1 cellular context compared by ENCODE assay signal in the genomic region with DNA sequence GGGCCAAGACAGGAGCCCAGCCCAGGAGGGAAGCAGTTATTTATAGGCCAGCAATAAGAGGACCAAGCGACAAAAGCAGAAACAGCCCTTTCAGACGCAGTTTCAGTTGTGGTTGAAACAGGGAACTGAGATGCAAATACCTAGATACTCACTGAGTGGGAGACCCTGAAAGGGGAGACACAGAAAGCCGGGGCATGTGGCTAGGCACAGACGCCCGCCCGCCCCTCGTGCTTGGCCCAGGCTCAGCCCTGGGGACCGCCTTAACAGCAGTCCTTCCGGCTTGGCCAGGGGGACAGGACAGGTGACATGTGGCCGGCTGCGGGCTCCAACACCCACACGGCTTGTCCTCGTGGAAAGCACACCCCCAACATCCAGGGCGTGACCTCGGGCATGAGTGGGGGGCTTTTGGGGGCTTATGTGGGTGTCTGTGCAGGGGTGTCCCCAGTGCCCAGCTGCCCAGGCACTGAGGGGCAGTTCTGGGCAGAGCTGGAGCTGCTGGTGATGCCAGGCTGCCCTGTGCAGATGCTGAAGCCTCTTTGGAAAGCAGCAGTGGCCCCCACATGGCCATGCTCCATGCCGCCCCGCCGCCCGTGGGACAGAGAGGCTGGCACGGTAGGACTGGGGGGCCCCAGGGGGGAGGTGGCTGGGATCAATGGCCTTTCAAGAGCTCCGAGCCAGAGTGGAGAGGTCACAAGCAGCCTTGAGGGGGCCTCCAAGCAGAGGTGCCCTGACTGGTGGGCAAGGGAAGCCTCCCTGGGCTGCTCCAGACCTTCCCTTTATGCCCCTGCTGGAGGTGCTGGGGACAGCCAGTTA.
TF ChIP-seq lines count a peak whose summit lies in the region.

No MANE protein-coding gene starts in this region.

TF ChIP-seq in GM12878, 131 proteins besides CTCF, POLR2A, EP300 and RAD21 (continued from another document and continues in another):
- TF ChIP-seq, protein P1, sequence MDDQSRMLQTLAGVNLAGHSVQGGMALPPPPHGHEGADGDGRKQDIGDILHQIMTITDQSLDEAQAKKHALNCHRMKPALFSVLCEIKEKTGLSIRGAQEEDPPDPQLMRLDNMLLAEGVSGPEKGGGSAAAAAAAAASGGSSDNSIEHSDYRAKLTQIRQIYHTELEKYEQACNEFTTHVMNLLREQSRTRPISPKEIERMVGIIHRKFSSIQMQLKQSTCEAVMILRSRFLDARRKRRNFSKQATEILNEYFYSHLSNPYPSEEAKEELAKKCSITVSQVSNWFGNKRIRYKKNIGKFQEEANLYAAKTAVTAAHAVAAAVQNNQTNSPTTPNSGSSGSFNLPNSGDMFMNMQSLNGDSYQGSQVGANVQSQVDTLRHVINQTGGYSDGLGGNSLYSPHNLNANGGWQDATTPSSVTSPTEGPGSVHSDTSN (IDR thresholded peaks at IDR 0.05; ENCODE audit: insufficient replicate concordance, low read depth, low read length): no peak
- TF ChIP-seq, protein P2, sequence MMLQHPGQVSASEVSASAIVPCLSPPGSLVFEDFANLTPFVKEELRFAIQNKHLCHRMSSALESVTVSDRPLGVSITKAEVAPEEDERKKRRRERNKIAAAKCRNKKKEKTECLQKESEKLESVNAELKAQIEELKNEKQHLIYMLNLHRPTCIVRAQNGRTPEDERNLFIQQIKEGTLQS (IDR thresholded peaks at IDR 0.05; ENCODE audit: borderline replicate concordance, extremely low read depth, low read depth, low read length): no peak
- TF ChIP-seq MEF2A (IDR thresholded peaks at IDR 0.05; ENCODE audit: insufficient read depth, low read depth, low read length) (peak; percentile 98), NFYA (IDR thresholded peaks at IDR 0.05; ENCODE audit: borderline replicate concordance, low read depth, low read length) (no peak), GATAD2B (conservative IDR thresholded peaks at IDR 0.05; ENCODE audit: low read depth) (peak; percentile 75), BRCA1 (IDR thresholded peaks at IDR 0.05; ENCODE audit: low read depth, low read length) (no peak), RCOR1 (conservative IDR thresholded peaks at IDR 0.05; ENCODE audit: low read depth, low read length) (0 out of 2 replicates have a peak, but pooled peaks have one; percentile 28), POU2F2 (IDR thresholded peaks at IDR 0.05; ENCODE audit: borderline replicate concordance, low read depth, low read length) (peak; percentile 99), CREM (IDR thresholded peaks at IDR 0.05; ENCODE audit: low read depth) (peak; percentile 84), SIX5 (IDR thresholded peaks at IDR 0.05; ENCODE audit: low read depth, low read length, severe bottlenecking) (no peak), CREB1 (IDR thresholded peaks at IDR 0.05; ENCODE audit: low read depth) (peak; percentile 44; the same call in 1 of the 2 replicates), MYC (IDR thresholded peaks at IDR 0.05; ENCODE audit: insufficient read depth, insufficient read length, insufficient replicate concordance, low read length, severe bottlenecking) (no peak), GABPA (IDR thresholded peaks at IDR 0.05; ENCODE audit: low read depth) (no peak), RELA (IDR thresholded peaks at IDR 0.05; ENCODE audit: borderline replicate concordance, partially characterized antibody) (no peak), ATF7 (IDR thresholded peaks at IDR 0.05; ENCODE audit: low read depth) (peak; percentile 82), SREBF1 (IDR thresholded peaks at IDR 0.05; ENCODE audit: low read length) (no peak), MXI1 (IDR thresholded peaks at IDR 0.05; ENCODE audit: low read depth, low read length) (peak; percentile 84; the same call in 1 of the 2 replicates), SMC3 (IDR thresholded peaks at IDR 0.05; ENCODE audit: borderline replicate concordance, low read length) (no peak), CHD1 (IDR thresholded peaks at IDR 0.05; ENCODE audit: low read depth, low read length) (no peak), ETV6 (conservative IDR thresholded peaks at IDR 0.05 in 1 of 2, IDR thresholded peaks at IDR 0.05 in 1 of 2; ENCODE audit: borderline replicate concordance in 1 of 2, low read depth in 1 of 2) (peak in 1 of 2 experiments; percentile 64; a peak in 1 of 4 replicates), MTA2 (IDR thresholded peaks at IDR 0.05; ENCODE audit: low read depth) (peak; percentile 87), ZZZ3 (IDR thresholded peaks at IDR 0.05; ENCODE audit: control insufficient read depth, insufficient read length, low read depth) (no peak), KAT2A (conservative IDR thresholded peaks at IDR 0.05; ENCODE audit: control insufficient read depth, low read depth, low read length) (no peak), BCL11A (IDR thresholded peaks at IDR 0.05; ENCODE audit: low read depth, low read length) (peak; percentile 83), NBN (IDR thresholded peaks at IDR 0.05) (peak; percentile 83), CHD2 (IDR thresholded peaks at IDR 0.05; ENCODE audit: borderline replicate concordance, low read depth, low read length) (peak; percentile 8; the same call in 1 of the 2 replicates)
- TF ChIP-seq, protein P3, sequence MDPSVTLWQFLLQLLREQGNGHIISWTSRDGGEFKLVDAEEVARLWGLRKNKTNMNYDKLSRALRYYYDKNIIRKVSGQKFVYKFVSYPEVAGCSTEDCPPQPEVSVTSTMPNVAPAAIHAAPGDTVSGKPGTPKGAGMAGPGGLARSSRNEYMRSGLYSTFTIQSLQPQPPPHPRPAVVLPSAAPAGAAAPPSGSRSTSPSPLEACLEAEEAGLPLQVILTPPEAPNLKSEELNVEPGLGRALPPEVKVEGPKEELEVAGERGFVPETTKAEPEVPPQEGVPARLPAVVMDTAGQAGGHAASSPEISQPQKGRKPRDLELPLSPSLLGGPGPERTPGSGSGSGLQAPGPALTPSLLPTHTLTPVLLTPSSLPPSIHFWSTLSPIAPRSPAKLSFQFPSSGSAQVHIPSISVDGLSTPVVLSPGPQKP (IDR thresholded peaks at IDR 0.05; ENCODE audit: low read depth, low read length): no peak
- TF ChIP-seq, protein P4, sequence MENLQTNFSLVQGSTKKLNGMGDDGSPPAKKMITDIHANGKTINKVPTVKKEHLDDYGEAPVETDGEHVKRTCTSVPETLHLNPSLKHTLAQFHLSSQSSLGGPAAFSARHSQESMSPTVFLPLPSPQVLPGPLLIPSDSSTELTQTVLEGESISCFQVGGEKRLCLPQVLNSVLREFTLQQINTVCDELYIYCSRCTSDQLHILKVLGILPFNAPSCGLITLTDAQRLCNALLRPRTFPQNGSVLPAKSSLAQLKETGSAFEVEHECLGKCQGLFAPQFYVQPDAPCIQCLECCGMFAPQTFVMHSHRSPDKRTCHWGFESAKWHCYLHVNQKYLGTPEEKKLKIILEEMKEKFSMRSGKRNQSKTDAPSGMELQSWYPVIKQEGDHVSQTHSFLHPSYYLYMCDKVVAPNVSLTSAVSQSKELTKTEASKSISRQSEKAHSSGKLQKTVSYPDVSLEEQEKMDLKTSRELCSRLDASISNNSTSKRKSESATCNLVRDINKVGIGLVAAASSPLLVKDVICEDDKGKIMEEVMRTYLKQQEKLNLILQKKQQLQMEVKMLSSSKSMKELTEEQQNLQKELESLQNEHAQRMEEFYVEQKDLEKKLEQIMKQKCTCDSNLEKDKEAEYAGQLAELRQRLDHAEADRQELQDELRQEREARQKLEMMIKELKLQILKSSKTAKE (IDR thresholded peaks at IDR 0.05; ENCODE audit: low read depth, poor library complexity, severe bottlenecking): peak; percentile 93
- TF ChIP-seq, protein P5, sequence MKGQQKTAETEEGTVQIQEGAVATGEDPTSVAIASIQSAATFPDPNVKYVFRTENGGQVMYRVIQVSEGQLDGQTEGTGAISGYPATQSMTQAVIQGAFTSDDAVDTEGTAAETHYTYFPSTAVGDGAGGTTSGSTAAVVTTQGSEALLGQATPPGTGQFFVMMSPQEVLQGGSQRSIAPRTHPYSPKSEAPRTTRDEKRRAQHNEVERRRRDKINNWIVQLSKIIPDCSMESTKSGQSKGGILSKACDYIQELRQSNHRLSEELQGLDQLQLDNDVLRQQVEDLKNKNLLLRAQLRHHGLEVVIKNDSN (IDR thresholded peaks at IDR 0.05; ENCODE audit: borderline replicate concordance, extremely low read length, insufficient read depth, low read depth, low read length): no peak
- TF ChIP-seq, protein P6, sequence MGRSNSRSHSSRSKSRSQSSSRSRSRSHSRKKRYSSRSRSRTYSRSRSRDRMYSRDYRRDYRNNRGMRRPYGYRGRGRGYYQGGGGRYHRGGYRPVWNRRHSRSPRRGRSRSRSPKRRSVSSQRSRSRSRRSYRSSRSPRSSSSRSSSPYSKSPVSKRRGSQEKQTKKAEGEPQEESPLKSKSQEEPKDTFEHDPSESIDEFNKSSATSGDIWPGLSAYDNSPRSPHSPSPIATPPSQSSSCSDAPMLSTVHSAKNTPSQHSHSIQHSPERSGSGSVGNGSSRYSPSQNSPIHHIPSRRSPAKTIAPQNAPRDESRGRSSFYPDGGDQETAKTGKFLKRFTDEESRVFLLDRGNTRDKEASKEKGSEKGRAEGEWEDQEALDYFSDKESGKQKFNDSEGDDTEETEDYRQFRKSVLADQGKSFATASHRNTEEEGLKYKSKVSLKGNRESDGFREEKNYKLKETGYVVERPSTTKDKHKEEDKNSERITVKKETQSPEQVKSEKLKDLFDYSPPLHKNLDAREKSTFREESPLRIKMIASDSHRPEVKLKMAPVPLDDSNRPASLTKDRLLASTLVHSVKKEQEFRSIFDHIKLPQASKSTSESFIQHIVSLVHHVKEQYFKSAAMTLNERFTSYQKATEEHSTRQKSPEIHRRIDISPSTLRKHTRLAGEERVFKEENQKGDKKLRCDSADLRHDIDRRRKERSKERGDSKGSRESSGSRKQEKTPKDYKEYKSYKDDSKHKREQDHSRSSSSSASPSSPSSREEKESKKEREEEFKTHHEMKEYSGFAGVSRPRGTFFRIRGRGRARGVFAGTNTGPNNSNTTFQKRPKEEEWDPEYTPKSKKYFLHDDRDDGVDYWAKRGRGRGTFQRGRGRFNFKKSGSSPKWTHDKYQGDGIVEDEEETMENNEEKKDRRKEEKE (IDR thresholded peaks at IDR 0.05): no peak
- TF ChIP-seq, protein P7, sequence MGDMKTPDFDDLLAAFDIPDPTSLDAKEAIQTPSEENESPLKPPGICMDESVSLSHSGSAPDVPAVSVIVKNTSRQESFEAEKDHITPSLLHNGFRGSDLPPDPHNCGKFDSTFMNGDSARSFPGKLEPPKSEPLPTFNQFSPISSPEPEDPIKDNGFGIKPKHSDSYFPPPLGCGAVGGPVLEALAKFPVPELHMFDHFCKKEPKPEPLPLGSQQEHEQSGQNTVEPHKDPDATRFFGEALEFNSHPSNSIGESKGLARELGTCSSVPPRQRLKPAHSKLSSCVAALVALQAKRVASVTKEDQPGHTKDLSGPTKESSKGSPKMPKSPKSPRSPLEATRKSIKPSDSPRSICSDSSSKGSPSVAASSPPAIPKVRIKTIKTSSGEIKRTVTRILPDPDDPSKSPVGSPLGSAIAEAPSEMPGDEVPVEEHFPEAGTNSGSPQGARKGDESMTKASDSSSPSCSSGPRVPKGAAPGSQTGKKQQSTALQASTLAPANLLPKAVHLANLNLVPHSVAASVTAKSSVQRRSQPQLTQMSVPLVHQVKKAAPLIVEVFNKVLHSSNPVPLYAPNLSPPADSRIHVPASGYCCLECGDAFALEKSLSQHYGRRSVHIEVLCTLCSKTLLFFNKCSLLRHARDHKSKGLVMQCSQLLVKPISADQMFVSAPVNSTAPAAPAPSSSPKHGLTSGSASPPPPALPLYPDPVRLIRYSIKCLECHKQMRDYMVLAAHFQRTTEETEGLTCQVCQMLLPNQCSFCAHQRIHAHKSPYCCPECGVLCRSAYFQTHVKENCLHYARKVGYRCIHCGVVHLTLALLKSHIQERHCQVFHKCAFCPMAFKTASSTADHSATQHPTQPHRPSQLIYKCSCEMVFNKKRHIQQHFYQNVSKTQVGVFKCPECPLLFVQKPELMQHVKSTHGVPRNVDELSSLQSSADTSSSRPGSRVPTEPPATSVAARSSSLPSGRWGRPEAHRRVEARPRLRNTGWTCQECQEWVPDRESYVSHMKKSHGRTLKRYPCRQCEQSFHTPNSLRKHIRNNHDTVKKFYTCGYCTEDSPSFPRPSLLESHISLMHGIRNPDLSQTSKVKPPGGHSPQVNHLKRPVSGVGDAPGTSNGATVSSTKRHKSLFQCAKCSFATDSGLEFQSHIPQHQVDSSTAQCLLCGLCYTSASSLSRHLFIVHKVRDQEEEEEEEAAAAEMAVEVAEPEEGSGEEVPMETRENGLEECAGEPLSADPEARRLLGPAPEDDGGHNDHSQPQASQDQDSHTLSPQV (IDR thresholded peaks at IDR 0.05): no peak
- TF ChIP-seq, protein P8, sequence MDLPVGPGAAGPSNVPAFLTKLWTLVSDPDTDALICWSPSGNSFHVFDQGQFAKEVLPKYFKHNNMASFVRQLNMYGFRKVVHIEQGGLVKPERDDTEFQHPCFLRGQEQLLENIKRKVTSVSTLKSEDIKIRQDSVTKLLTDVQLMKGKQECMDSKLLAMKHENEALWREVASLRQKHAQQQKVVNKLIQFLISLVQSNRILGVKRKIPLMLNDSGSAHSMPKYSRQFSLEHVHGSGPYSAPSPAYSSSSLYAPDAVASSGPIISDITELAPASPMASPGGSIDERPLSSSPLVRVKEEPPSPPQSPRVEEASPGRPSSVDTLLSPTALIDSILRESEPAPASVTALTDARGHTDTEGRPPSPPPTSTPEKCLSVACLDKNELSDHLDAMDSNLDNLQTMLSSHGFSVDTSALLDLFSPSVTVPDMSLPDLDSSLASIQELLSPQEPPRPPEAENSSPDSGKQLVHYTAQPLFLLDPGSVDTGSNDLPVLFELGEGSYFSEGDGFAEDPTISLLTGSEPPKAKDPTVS (IDR thresholded peaks at IDR 0.05; ENCODE audit: low read depth, low read length): no peak
- TF ChIP-seq, protein P9, sequence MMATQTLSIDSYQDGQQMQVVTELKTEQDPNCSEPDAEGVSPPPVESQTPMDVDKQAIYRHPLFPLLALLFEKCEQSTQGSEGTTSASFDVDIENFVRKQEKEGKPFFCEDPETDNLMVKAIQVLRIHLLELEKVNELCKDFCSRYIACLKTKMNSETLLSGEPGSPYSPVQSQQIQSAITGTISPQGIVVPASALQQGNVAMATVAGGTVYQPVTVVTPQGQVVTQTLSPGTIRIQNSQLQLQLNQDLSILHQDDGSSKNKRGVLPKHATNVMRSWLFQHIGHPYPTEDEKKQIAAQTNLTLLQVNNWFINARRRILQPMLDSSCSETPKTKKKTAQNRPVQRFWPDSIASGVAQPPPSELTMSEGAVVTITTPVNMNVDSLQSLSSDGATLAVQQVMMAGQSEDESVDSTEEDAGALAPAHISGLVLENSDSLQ (IDR thresholded peaks at IDR 0.05): peak; percentile 10; the same call in 1 of the 2 replicates
- TF ChIP-seq, protein P10, sequence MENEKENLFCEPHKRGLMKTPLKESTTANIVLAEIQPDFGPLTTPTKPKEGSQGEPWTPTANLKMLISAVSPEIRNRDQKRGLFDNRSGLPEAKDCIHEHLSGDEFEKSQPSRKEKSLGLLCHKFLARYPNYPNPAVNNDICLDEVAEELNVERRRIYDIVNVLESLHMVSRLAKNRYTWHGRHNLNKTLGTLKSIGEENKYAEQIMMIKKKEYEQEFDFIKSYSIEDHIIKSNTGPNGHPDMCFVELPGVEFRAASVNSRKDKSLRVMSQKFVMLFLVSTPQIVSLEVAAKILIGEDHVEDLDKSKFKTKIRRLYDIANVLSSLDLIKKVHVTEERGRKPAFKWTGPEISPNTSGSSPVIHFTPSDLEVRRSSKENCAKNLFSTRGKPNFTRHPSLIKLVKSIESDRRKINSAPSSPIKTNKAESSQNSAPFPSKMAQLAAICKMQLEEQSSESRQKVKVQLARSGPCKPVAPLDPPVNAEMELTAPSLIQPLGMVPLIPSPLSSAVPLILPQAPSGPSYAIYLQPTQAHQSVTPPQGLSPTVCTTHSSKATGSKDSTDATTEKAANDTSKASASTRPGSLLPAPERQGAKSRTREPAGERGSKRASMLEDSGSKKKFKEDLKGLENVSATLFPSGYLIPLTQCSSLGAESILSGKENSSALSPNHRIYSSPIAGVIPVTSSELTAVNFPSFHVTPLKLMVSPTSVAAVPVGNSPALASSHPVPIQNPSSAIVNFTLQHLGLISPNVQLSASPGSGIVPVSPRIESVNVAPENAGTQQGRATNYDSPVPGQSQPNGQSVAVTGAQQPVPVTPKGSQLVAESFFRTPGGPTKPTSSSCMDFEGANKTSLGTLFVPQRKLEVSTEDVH (IDR thresholded peaks at IDR 0.05; ENCODE audit: low read depth, partially characterized antibody): no peak
